ENCODE assay signal across 8 cellular contexts in genomic region chr11:61792310-61793083, GRCh38. TPM values are rescaled to one million over a fixed set of nuclear protein-coding genes. Genes with fewer than 3 reads are reported as not detected.
A peak's percentile ranks its signal among the peaks of the same experiment; 100 is the strongest.
DNase-seq lines count a peak whose midpoint lies in the region; ATAC-seq, FAIRE-seq and TF ChIP-seq lines count a peak whose summit lies in the region.

FEN1 (plus strand) TSS chr11:61792911; CDS start chr11:61795362, 2,451 bp downstream.
TMEM258 (minus strand) TSS chr11:61792599; CDS start chr11:61792558, 41 bp downstream.

- H3K36me3 Mint-ChIP-seq in progenitor cell of endocrine pancreas (ENCODE audit: insufficient read depth) = peaks cover 11% of the 10 kb centered on the region

- H3K27ac ChIP-seq in adrenal gland = peak within 1 kb of the TSS; percentile 22 to 97 (median 90)
- H3K27ac ChIP-seq in heart right ventricle = peak within 1 kb of the TSS; percentile 89 to 98 (median 96)

- H3K27me3 ChIP-seq in adrenal gland (no peaks in the 10 kb centered on the region), heart right ventricle (no peaks in the 10 kb centered on the region)

- intact Hi-C loops in adrenal gland (cut with DNase I) = no loop called here
- intact Hi-C loops in heart right ventricle (cut with DNase I) = loop anchor here in 3 of 10 donors (5.0 to 10.0 kb wide), 4 partner anchors 152 to 522 kb away; partner anchors contain the start of gene BEST1 (in 1 of the 3)

- H3K36me3 ChIP-seq in adrenal gland (replicated peaks in 1 of 2) (peaks cover 0 to 31% of the 10 kb centered on the region in 2 donors), heart right ventricle (peaks cover 0 to 55% (median 16%) of the 10 kb centered on the region in 9 donors)

- peak in 4 of 6 experiments; percentile 8 to 26 (median 13) for TF ChIP-seq CTCF in adrenal gland (IDR thresholded peaks at IDR 0.05)
- peak in 1 of 9 donors; percentile 14 for TF ChIP-seq CTCF in heart right ventricle (IDR thresholded peaks at IDR 0.05)
- TF ChIP-seq CTCF in progenitor cell of endocrine pancreas (IDR thresholded peaks at IDR 0.05; ENCODE audit: unreplicated experiment) = no peak

- peaks cover 15% of the 10 kb centered on the region for H3K4me1 Mint-ChIP-seq in progenitor cell of endocrine pancreas (ENCODE audit: low read depth)

- 0 to 1% (median 0%) methylated on average over 5 to 61 of the region's 61 CpGs for WGBS in adrenal gland, 4 donors
- WGBS in heart right ventricle, 2 donors = 0% methylated on average over 61 of the region's 61 CpGs

- ATAC-seq in HG02840 (IDR thresholded peaks at IDR 0.05; ENCODE audit: low FRiP score, unreplicated experiment) (peak; percentile 80), heart right ventricle (peak; percentile 91 to 97 (median 94))

- H3K4me3 Mint-ChIP-seq in progenitor cell of endocrine pancreas (ENCODE audit: low read depth) = peak within 1 kb of the TSS; percentile 92

- no peaks in the 10 kb centered on the region for H3K9me3 ChIP-seq in adrenal gland (replicated peaks in 1 of 3)
- no peaks in the 10 kb centered on the region for H3K9me3 ChIP-seq in heart right ventricle

- peak; percentile 89 for FAIRE-seq in GM12892 (lab: Jason Lieb, UNC)

- H3K4me1 ChIP-seq in adrenal gland (replicated peaks in 1 of 2) (peaks cover 5 to 21% of the 10 kb centered on the region in 2 donors), heart right ventricle (peaks cover 4 to 34% (median 21%) of the 10 kb centered on the region in 9 donors)

- TF ChIP-seq POLR2A in GM12892 (IDR thresholded peaks at IDR 0.05; ENCODE audit: low read depth, low read length) = peak; percentile 94
- peak; percentile 31 to 76 for TF ChIP-seq POLR2A in adrenal gland (IDR thresholded peaks at IDR 0.05)

- no peaks in the 10 kb centered on the region for H3K27me3 Mint-ChIP-seq in progenitor cell of endocrine pancreas

- H3K4me3 ChIP-seq in adrenal gland = peak within 1 kb of the TSS; percentile 44 to 70 (median 54)
- H3K4me3 ChIP-seq in heart right ventricle = peak within 1 kb of the TSS; percentile 65 to 90 (median 78)

- no peaks in the 10 kb centered on the region for H3K9me3 Mint-ChIP-seq in progenitor cell of endocrine pancreas (ENCODE audit: low read depth)

- DNase-seq in GM12892 (ENCODE audit: insufficient read length) = peak; percentile 94
- peak; percentile 80 for DNase-seq in NCI-H1436 treated with DMSO at 0.1 percent for 48 hours (lab: John Stamatoyannopoulos, UW)
- peak; percentile 73 to 92 (median 82) for DNase-seq in T-helper 1 cell
- DNase-seq in adrenal gland = peak; percentile 85 to 94 (median 93)
- peak; percentile 87 to 89 for DNase-seq in heart right ventricle
- DNase-seq in progenitor cell of endocrine pancreas (ENCODE audit: low spot score, unreplicated experiment) = peak; percentile 69
- peak; percentile 91 for DNase-seq in ureter (ENCODE audit: low spot score)

- H3K27ac Mint-ChIP-seq in progenitor cell of endocrine pancreas = peak within 1 kb of the TSS; percentile 100

RNA-seq across cellular contexts. Expression of gene FEN1, which starts in this region (rescaled TPM):
- polyA plus RNA-seq in GM12892 (2012; ENCODE audit: missing spikeins) = 76.2 TPM
- 10 to 100 TPM in 4 of 8 donors, 1 to 10 TPM in 4; 8.4 to 25.6 (median 10.0) TPM for total RNA-seq in adrenal gland
- polyA plus RNA-seq in adrenal gland = 10 to 100 TPM in 1 of 3 donors, 1 to 10 TPM in 2; 3.9 to 32.0 (median 4.5) TPM
- 1 to 10 TPM; 3.7 to 8.6 (median 6.2) TPM for total RNA-seq in heart right ventricle
- 1 to 10 TPM; 2.1 to 8.8 TPM for polyA plus RNA-seq in heart right ventricle
- total RNA-seq in progenitor cell of endocrine pancreas = 34.4 and 36.6 TPM in 2 replicates
- total RNA-seq in ureter = 10.4 TPM

RNA-seq across cellular contexts. Expression of gene TMEM258, which starts in this region (rescaled TPM):
- 285 TPM for polyA plus RNA-seq in GM12892 (2012; ENCODE audit: missing spikeins)
- total RNA-seq in adrenal gland (100 to 1,000 TPM in 4 of 8 donors, 10 to 100 TPM in 4; 22.8 to 161 (median 116) TPM), heart right ventricle (100 to 1,000 TPM in 9 of 10 donors, 10 to 100 TPM in 1; 98.9 to 142 (median 109) TPM), progenitor cell of endocrine pancreas (175 and 185 TPM in 2 replicates), ureter (98.7 TPM)
- polyA plus RNA-seq in adrenal gland (100 to 1,000 TPM in 2 of 3 donors, 10 to 100 TPM in 1; 91.5 to 215 (median 137) TPM), heart right ventricle (100 to 1,000 TPM in 1 of 2 donors, 10 to 100 TPM in 1; 80.7 to 273 TPM)

Comparison
In these comparisons a context has a peak if more than half of its experiments do, and no peak if none do; other contexts are left out.
1. Peak in every context shown above with its lines: DNase-seq, ATAC-seq, H3K4me3 ChIP-seq and H3K27ac ChIP-seq.